1 cellular context compared by ENCODE assay signal in the genomic region with DNA sequence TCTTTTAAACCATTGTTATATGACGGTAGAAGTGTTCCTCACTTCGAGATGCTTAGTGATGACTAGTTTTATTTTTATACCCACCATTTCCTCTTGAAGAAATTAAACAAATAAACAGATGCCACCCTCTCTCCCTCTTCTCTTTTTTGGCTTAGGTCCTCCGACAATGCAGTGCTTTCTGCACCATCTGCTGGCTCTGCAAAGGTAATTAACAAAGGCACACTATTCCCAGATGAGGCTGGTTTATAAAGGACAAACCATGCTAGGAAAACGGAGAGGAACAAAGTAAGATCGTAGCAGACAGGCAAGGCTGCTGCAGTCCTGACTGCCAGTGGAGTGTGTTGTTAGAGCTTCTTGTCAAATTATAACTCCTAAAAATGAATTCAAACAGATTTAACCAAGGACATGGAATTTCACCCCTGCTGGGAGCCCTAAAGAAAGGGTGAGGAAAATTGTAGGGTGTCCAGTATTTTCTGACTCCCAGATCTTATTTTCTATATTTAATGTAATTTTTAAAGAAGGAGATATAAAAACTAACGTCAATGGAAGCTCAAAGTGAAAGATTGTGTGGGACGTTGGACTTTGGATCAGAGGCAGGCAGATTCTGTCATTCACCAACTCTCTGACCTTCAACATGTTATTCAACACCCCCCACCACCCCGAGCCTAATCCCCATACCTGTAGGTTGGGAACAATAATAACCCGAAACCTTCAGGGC.
TF ChIP-seq lines count a peak whose summit lies in the region.

No MANE protein-coding gene starts in this region.

TF ChIP-seq in GM12878, 131 proteins besides CTCF, POLR2A, EP300 and RAD21 (continued from another document):
- TF ChIP-seq, protein P1, sequence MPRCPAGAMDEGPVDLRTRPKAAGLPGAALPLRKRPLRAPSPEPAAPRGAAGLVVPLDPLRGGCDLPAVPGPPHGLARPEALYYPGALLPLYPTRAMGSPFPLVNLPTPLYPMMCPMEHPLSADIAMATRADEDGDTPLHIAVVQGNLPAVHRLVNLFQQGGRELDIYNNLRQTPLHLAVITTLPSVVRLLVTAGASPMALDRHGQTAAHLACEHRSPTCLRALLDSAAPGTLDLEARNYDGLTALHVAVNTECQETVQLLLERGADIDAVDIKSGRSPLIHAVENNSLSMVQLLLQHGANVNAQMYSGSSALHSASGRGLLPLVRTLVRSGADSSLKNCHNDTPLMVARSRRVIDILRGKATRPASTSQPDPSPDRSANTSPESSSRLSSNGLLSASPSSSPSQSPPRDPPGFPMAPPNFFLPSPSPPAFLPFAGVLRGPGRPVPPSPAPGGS (IDR thresholded peaks at IDR 0.05; ENCODE audit: borderline replicate concordance, insufficient read depth, low read depth, low read length, poor library complexity, severe bottlenecking), result no peak
